Comparison of ENCODE assay signal across 1 cellular context in the genomic region with DNA sequence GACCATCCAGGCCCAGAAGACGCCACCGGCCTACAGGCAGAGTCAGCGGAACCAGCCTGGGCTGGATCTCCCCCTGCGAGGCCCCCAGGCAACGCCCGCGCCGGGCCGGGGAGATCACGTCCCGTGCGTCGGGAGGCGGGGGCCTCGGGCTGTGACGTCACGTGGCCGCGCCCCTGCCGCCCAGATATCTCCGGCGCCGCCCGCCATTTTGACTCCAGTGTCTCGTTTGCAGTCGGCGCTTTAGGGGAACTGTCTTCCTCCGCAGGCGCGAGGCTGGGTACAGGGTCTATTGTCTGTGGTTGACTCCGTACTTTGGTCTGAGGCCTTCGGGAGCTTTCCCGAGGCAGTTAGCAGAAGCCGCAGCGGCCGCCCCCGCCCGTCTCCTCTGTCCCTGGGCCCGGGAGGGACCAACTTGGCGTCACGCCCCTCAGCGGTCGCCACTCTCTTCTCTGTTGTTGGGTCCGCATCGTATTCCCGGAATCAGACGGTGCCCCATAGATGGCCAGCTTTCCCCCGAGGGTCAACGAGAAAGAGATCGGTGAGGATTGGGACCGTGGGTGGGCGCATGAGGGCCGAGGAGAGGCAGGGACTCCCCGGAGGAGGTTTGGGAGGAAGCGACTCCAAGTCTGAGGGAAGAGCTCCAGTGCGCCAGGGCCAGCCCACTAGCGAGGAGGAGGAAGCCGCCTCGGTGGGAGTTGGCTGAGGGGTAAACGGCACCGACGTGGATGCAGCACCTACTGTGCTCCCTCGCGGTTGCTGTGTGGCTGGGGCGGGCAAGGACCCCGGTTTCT.
A peak's percentile ranks its signal among the peaks of the same experiment; 100 is the strongest.
TF ChIP-seq lines count a peak whose summit lies in the region.

A gene with protein sequence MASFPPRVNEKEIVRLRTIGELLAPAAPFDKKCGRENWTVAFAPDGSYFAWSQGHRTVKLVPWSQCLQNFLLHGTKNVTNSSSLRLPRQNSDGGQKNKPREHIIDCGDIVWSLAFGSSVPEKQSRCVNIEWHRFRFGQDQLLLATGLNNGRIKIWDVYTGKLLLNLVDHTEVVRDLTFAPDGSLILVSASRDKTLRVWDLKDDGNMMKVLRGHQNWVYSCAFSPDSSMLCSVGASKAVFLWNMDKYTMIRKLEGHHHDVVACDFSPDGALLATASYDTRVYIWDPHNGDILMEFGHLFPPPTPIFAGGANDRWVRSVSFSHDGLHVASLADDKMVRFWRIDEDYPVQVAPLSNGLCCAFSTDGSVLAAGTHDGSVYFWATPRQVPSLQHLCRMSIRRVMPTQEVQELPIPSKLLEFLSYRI (plus strand): TSS at position 217 of the 791 bp plus-strand sequence. CDS start 282 bp downstream, at position 499.

TF ChIP-seq in GM23338, 12 proteins besides CTCF, POLR2A, EP300 and RAD21:
- TF ChIP-seq CREB1 (CRISPR knock-in tag; IDR thresholded peaks at IDR 0.05; ENCODE audit: low read depth) (peak; percentile 99), POLR2AphosphoS5 (IDR thresholded peaks at IDR 0.05; ENCODE audit: low read depth) (peak; percentile 97), ZNF114 (CRISPR knock-in tag; IDR thresholded peaks at IDR 0.05) (no peak)
TF ChIP-seq in GM23338: peak in this region for 2.
